24 cellular contexts compared by ENCODE assay signal in genomic region chr1:244394346-244394745, GRCh38. TPM values are rescaled to one million over a fixed set of nuclear protein-coding genes. Genes with fewer than 3 reads are reported as not detected.
DNase-seq lines count a peak whose midpoint lies in the region; ATAC-seq, FAIRE-seq and TF ChIP-seq lines count a peak whose summit lies in the region.
"Had no signal": no experiment of that assay in that cellular context is flagged by ENCODE, and none has a peak within 500 bp of the region (broad histone marks: within the 10 kb centered on the region; RNA-seq: fewer than 3 reads in every experiment).

No MANE protein-coding gene starts in this region.

- CTCF ChIA-PET in RWPE1 (lab: Yijun Ruan, JAX) (no interaction called here), K562 (lab: Yijun Ruan, JAX; ENCODE audit: low intra/inter-chr PET ratio) (no interaction called here)

- BruUV-seq in K562 (replicated peaks; lab: Mats Ljungman, UMichigan), result no TSS peak

- H3K27me3 ChIP-seq in K562 (ENCODE audit: control insufficient read depth in 2 of 2, insufficient read depth in 2 of 2, low read length in 2 of 2), result no peaks in the 10 kb centered on the region
- no peaks in the 10 kb centered on the region for H3K27me3 ChIP-seq in neutrophil
- H3K27me3 ChIP-seq: BE2C, BLaER1 had no signal

- 59% methylated on average over 4 of the region's 4 CpGs for WGBS in K562 (ENCODE audit: insufficient coverage, low coverage, missing lambda C conversion rate)

- TF ChIP-seq RAD21 in K562 (CRISPR knock-in tag; conservative IDR thresholded peaks at IDR 0.05 in 1 of 2, IDR thresholded peaks at IDR 0.05 in 1 of 2), result no peak

- H3K4me3 ChIP-seq in K562 (no peak overlapping the region), neutrophil (ENCODE audit: low read depth in 1 of 2, low read length in 1 of 2) (no peak overlapping the region)
- H3K4me3 ChIP-seq: BLaER1, GM12878 had no signal

- no peaks in the 10 kb centered on the region for H4K20me1 ChIP-seq in K562 (replicated peaks; ENCODE audit: control insufficient read depth, insufficient read depth, low read length)
- H4K20me1 ChIP-seq: BLaER1 had no signal

- H2AFZ ChIP-seq in K562 (ENCODE audit: low read depth, low read length), result no peak overlapping the region; the same call in 1 of the 2 replicates

- H3K36me3 ChIP-seq in K562 (ENCODE audit: control insufficient read depth, insufficient read depth, low read length) (no peaks in the 10 kb centered on the region; the same call in 2 of the 3 replicates), neutrophil (peaks cover 18% of the 10 kb centered on the region)
- H3K36me3 ChIP-seq: BLaER1 had no signal

- POLR2A ChIA-PET in RWPE1 (lab: Yijun Ruan, JAX; ENCODE audit: low non-redundant PET), result no interaction called here
- POLR2A ChIA-PET in K562 (lab: Yijun Ruan, JAX), result interaction anchor here (0.6 to 1.5 kb wide), 6 partner anchors 8 to 57 kb away, joined by 3 to 5 read pairs (median 4); no protein-coding TSS in a partner anchor

- ATAC-seq in K562 (no peak), GM19023 (IDR thresholded peaks at IDR 0.05; ENCODE audit: unreplicated experiment) (no peak), HG03460 (IDR thresholded peaks at IDR 0.05; ENCODE audit: unreplicated experiment) (no peak)

- DNase-seq in RWPE1 (ENCODE audit: low spot score) (no peak), K562 (ENCODE audit: extremely low read depth in 1 of 4, low spot score in 3 of 4) (no peak), ecto neural progenitor cell (ENCODE audit: low spot score) (no peak)
- DNase-seq: 8988T; ACHN; BE2C; C1 segment of cervical spinal cord; CD4-positive, alpha-beta memory T cell; CD4-positive, CD25-positive, alpha-beta regulatory T cell; CD8-positive, alpha-beta memory T cell; COR-L47; DMS 273 treated with DMSO at 0.1 percent for 48 hours; DMS153; DMS53; DMS79; DND-41; EL; GDM1 had no signal

- no peaks in the 10 kb centered on the region for H3K79me2 ChIP-seq in K562 (ENCODE audit: control insufficient read depth, insufficient read depth, low read length)

- TF ChIP-seq POLR2A in K562 (conservative IDR thresholded peaks at IDR 0.05), result no peak

- H3K4me2 ChIP-seq in K562 (ENCODE audit: insufficient read depth, low read length), result no peak overlapping the region
- H3K4me2 ChIP-seq: BLaER1 had no signal

- no peak overlapping the region for H3K9ac ChIP-seq in K562 (ENCODE audit: insufficient read depth in 1 of 2, low read depth in 2 of 2, low read length in 2 of 2)
- H3K9ac ChIP-seq: BLaER1 had no signal

- H3K27ac ChIP-seq in RWPE1, result peak overlapping the region; percentile 16; the same call in 1 of the 2 replicates
- H3K27ac ChIP-seq in K562 (ENCODE audit: extremely low read depth, low read depth, low read length), result peak overlapping the region; percentile 14; the same call in 2 of the 3 replicates
- peak overlapping the region; percentile 61 for H3K27ac ChIP-seq in neutrophil
- H3K27ac ChIP-seq: BLaER1 had no signal

- intact Hi-C loops in K562 (cut with micrococcal nuclease), result loop anchor here (5.0 to 10.0 kb wide), 2 partner anchors 77 to 150 kb away; no protein-coding TSS in a partner anchor

- in situ Hi-C loops in K562 (cut with MboI), result no loop called here

- TF ChIP-seq CTCF in RWPE1 (conservative IDR thresholded peaks at IDR 0.05; ENCODE audit: low read depth), result no peak
- no peak for TF ChIP-seq CTCF in K562 (IDR thresholded peaks at IDR 0.05 in 2 of 3, conservative IDR thresholded peaks at IDR 0.05 in 1 of 3; ENCODE audit: insufficient read depth in 2 of 3, low read depth in 1 of 3, low read length in 3 of 3)
- TF ChIP-seq CTCF in neutrophil (IDR thresholded peaks at IDR 0.05), result no peak

- no peaks in the 10 kb centered on the region for H3K9me1 ChIP-seq in K562 (ENCODE audit: control insufficient read depth, insufficient read depth, low read length)

- peaks cover 12 to 17% of the 10 kb centered on the region in 2 experiments; a peak in 4 of 5 replicates for H3K4me1 ChIP-seq in K562 (replicated peaks in 1 of 2; ENCODE audit: control insufficient read depth in 2 of 2, insufficient read depth in 2 of 2, low read length in 2 of 2)
- H3K4me1 ChIP-seq in neutrophil (ENCODE audit: control insufficient read depth in 1 of 2, insufficient read depth in 1 of 2, low read depth in 1 of 2, low read length in 1 of 2), result peaks cover 0 to 6% of the 10 kb centered on the region in 2 experiments
- H3K4me1 ChIP-seq: BE2C, BLaER1 had no signal

- no peaks in the 10 kb centered on the region for H3K9me3 ChIP-seq in K562 (replicated peaks; ENCODE audit: control insufficient read depth, insufficient read depth, low read depth, low read length)
- no peaks in the 10 kb centered on the region for H3K9me3 ChIP-seq in neutrophil
- H3K9me3 ChIP-seq: BE2C, BLaER1 had no signal

- FAIRE-seq in K562 (lab: Jason Lieb, UNC), result no peak
- FAIRE-seq: A204.1, GM12878 had no signal

- no peak for TF ChIP-seq EP300 in K562 (IDR thresholded peaks at IDR 0.05; ENCODE audit: low read length)

TF ChIP-seq in K562, 482 proteins besides CTCF, POLR2A, EP300 and RAD21:
- TF ChIP-seq SPI1 (IDR thresholded peaks at IDR 0.05; ENCODE audit: borderline replicate concordance, low read depth, low read length) (peak; percentile 77), JUND (IDR thresholded peaks at IDR 0.05; ENCODE audit: borderline replicate concordance, low read depth, low read length) (no peak), JUND (tag; IDR thresholded peaks at IDR 0.05; ENCODE audit: borderline replicate concordance, low read depth, low read length) (no peak)

RNA-seq across cellular contexts. Expression of gene ADSS2, which starts 57.4 kb away (rescaled TPM):
- total RNA-seq in K562 (2011; cell fraction: chromatin; rRNA removed; ENCODE audit: low replicate concordance), result 34.0 and 121 TPM in 2 replicates
- 13.8 and 21.3 TPM in 2 replicates for total RNA-seq in K562 (2011; cell fraction: nucleolus; rRNA removed)
- total RNA-seq in K562 (2011; cell fraction: nucleoplasm; rRNA removed), result 35.2 and 46.0 TPM in 2 replicates
- total RNA-seq in K562 (2014; rRNA removed) (46.2 and 47.3 TPM in 2 replicates), K562 (2014; rRNA removed; fragmentation: Illumina TruSeq; extraction: Trizol) (63.8 and 67.1 TPM in 2 replicates), K562 (2015; rRNA removed; fragmentation: Illumina TruSeq; extraction: Trizol) (60.7 and 63.1 TPM in 2 replicates), K562 (2021) (50.1 and 52.0 TPM in 2 replicates)
- polyA plus RNA-seq in K562 (2011; rRNA removed) (51.3 and 62.9 TPM in 2 replicates), K562 (2014; fragmentation: Illumina TruSeq; extraction: Trizol) (50.1 and 59.4 TPM in 2 replicates), K562 (2014; fragmentation: Nextera tagmentation; extraction: Ambion mirVana) (10 to 100 TPM in 1 of 2 experiments, 1 to 10 TPM in 1; 8.8 to 13.7 TPM), K562 (2014; rRNA removed) (61.4 and 61.9 TPM in 2 replicates)
- polyA plus RNA-seq in K562 (2011; cell fraction: cytosol; rRNA removed), result 11.7 and 23.8 TPM in 2 replicates
- polyA plus RNA-seq in K562 (2011; cell fraction: nucleus; rRNA removed), result 22.8 and 41.5 TPM in 2 replicates
- polyA plus RNA-seq in K562 (2012), result 46.0 and 52.0 TPM in 2 replicates
- 65.9 and 81.4 TPM in 2 replicates for polyA minus RNA-seq in K562 (2011; rRNA and poly(A)+ RNA removed)
- 25.4 and 26.0 TPM in 2 replicates for polyA minus RNA-seq in K562 (2011; cell fraction: cytosol; rRNA and poly(A)+ RNA removed)
- polyA minus RNA-seq in K562 (2011; cell fraction: nucleus; rRNA and poly(A)+ RNA removed), result 40.8 and 69.0 TPM in 2 replicates
